7 cellular contexts compared by ENCODE assay signal in genomic region chr10:73773152-73773879, GRCh38. TPM values are rescaled to one million over a fixed set of nuclear protein-coding genes. Genes with fewer than 3 reads are reported as not detected.
DNase-seq lines count a peak whose midpoint lies in the region; ATAC-seq, FAIRE-seq and TF ChIP-seq lines count a peak whose summit lies in the region.

No MANE protein-coding gene starts in this region.

- in situ Hi-C loops in K562 (cut with MboI): loop anchor here (10.0 kb wide), 1 partner anchor 119 kb away; the partner anchor contains the start of gene SYNPO2L

- H3K9me1 ChIP-seq in K562 (ENCODE audit: control insufficient read depth, insufficient read depth, low read length): no peaks in the 10 kb centered on the region

- TF ChIP-seq CTCF in K562 (IDR thresholded peaks at IDR 0.05 in 2 of 3, conservative IDR thresholded peaks at IDR 0.05 in 1 of 3; ENCODE audit: insufficient read depth in 2 of 3, low read depth in 1 of 3, low read length in 3 of 3) (no peak; a peak in 1 of 6 replicates), lower leg skin (IDR thresholded peaks at IDR 0.05) (no peak), thyroid gland (IDR thresholded peaks at IDR 0.05) (no peak)

- peaks cover 67% of the 10 kb centered on the region for H3K79me2 ChIP-seq in K562 (ENCODE audit: control insufficient read depth, insufficient read depth, low read length)

- H3K9ac ChIP-seq in K562 (ENCODE audit: insufficient read depth in 1 of 2, low read depth in 2 of 2, low read length in 2 of 2): peak overlapping the region; percentile 79 to 97

- WGBS in K562 (ENCODE audit: insufficient coverage, low coverage, missing lambda C conversion rate): 3% methylated on average over 29 of the region's 29 CpGs
- whole genome bisulfite sequencing in lower leg skin, 2 donors: 0 to 1% methylated on average over 29 of the region's 29 CpGs
- 1 to 2% methylated on average over 26 to 27 of the region's 29 CpGs for whole genome bisulfite sequencing in thyroid gland, 2 donors

- intact Hi-C loops in K562 (cut with micrococcal nuclease) (loop anchor here (5.0 kb wide), 1 partner anchor 159 kb away; no protein-coding TSS in a partner anchor), lower leg skin (cut with DNase I; ENCODE audit: low total_unique reads) (no loop called here), thyroid gland (cut with DNase I) (no loop called here)

- peaks cover 13% of the 10 kb centered on the region for H4K20me1 ChIP-seq in K562 (replicated peaks; ENCODE audit: control insufficient read depth, insufficient read depth, low read length)

- no peak for TF ChIP-seq POLR2A in K562 (conservative IDR thresholded peaks at IDR 0.05)
- TF ChIP-seq POLR2A in lower leg skin (IDR thresholded peaks at IDR 0.05): no peak
- TF ChIP-seq POLR2A in thyroid gland (IDR thresholded peaks at IDR 0.05): no peak

- H3K4me1 ChIP-seq in K562 (replicated peaks in 1 of 2; ENCODE audit: control insufficient read depth in 2 of 2, insufficient read depth in 2 of 2, low read length in 2 of 2): peaks cover 21 to 29% of the 10 kb centered on the region in 2 experiments; a peak in 4 of 5 replicates
- peaks cover 26 to 31% of the 10 kb centered on the region in 2 donors for H3K4me1 ChIP-seq in thyroid gland

- BruUV-seq in K562 (replicated peaks; lab: Mats Ljungman, UMichigan): TSS peak; percentile 40

- POLR2A ChIA-PET in K562 (lab: Yijun Ruan, JAX): interaction anchor here (0.6 to 11.0 kb wide), 16 partner anchors 9 to 1453 kb away, joined by 3 to 137 read pairs (median 4); partner anchors contain the start of genes CHCHD1, SEC24C and ZSWIM8

- H3K36me3 ChIP-seq in K562 (ENCODE audit: control insufficient read depth, insufficient read depth, low read length): peaks cover 74% of the 10 kb centered on the region
- H3K36me3 ChIP-seq in thyroid gland: peaks cover 32 to 39% of the 10 kb centered on the region in 2 donors

- H3K4me3 ChIP-seq in K562: peak overlapping the region; percentile 74
- H3K4me3 ChIP-seq in lower leg skin (ENCODE audit: low read depth, poor library complexity, severe bottlenecking): peak overlapping the region; percentile 83
- peak overlapping the region; percentile 16 to 98 (median 94) for H3K4me3 ChIP-seq in thyroid gland (replicated peaks in 1 of 3)

- ATAC-seq in GM18519 (IDR thresholded peaks at IDR 0.05; ENCODE audit: low FRiP score, unreplicated experiment): peak; percentile 10
- ATAC-seq in K562: no peak; the same call in 2 of the 3 replicates

- peak overlapping the region; percentile 94 for H2AFZ ChIP-seq in K562 (ENCODE audit: low read depth, low read length)

- no peak for TF ChIP-seq RAD21 in K562 (CRISPR knock-in tag; conservative IDR thresholded peaks at IDR 0.05 in 1 of 2, IDR thresholded peaks at IDR 0.05 in 1 of 2)

- H3K27me3 ChIP-seq in K562 (ENCODE audit: control insufficient read depth in 2 of 2, insufficient read depth in 2 of 2, low read length in 2 of 2) (no peaks in the 10 kb centered on the region), thyroid gland (no peaks in the 10 kb centered on the region)

- H3K4me2 ChIP-seq in K562 (ENCODE audit: insufficient read depth, low read length): peak overlapping the region; percentile 98

- no peak for TF ChIP-seq EP300 in K562 (IDR thresholded peaks at IDR 0.05; ENCODE audit: low read length)

- peak; percentile 51 for FAIRE-seq in K562 (lab: Jason Lieb, UNC)

- H3K27ac ChIP-seq in K562 (ENCODE audit: extremely low read depth, low read depth, low read length): peak overlapping the region; percentile 91
- H3K27ac ChIP-seq in thyroid gland: peak overlapping the region; percentile 80 to 99 (median 89)

- DNase-seq in KG1 (lab: John Stamatoyannopoulos, UW) (peak; percentile 50), K562 (ENCODE audit: extremely low read depth in 1 of 4, low spot score in 3 of 4) (no peak), lower leg skin (ENCODE audit: low spot score in 2 of 2) (no peak), thyroid gland (peak; percentile 41 to 50), NCI-H1048 (lab: John Stamatoyannopoulos, UW) (no peak), NCI-H1694 (lab: John Stamatoyannopoulos, UW) (no peak)

- H3K9me3 ChIP-seq in K562 (replicated peaks; ENCODE audit: control insufficient read depth, insufficient read depth, low read depth, low read length): no peaks in the 10 kb centered on the region
- no peaks in the 10 kb centered on the region for H3K9me3 ChIP-seq in thyroid gland

- CTCF ChIA-PET in K562 (lab: Yijun Ruan, JAX; ENCODE audit: low intra/inter-chr PET ratio): no interaction called here

RNA-seq across cellular contexts. Expression of gene CHCHD1, which starts 8.5 kb away (rescaled TPM):
- 21.6 and 37.5 TPM in 2 replicates for total RNA-seq in K562 (2011; cell fraction: chromatin; rRNA removed; ENCODE audit: low replicate concordance)
- total RNA-seq in K562 (2011; cell fraction: nucleolus; rRNA removed): 20.1 and 25.8 TPM in 2 replicates
- 37.9 and 46.2 TPM in 2 replicates for total RNA-seq in K562 (2011; cell fraction: nucleoplasm; rRNA removed)
- 82.9 and 130 TPM in 2 replicates for total RNA-seq in K562 (2014; rRNA removed)
- total RNA-seq in K562 (2014; rRNA removed; fragmentation: Illumina TruSeq; extraction: Trizol): 68.2 and 79.6 TPM in 2 replicates
- total RNA-seq in K562 (2015; rRNA removed; fragmentation: Illumina TruSeq; extraction: Trizol): 69.6 and 83.4 TPM in 2 replicates
- 52.9 and 54.9 TPM in 2 replicates for total RNA-seq in K562 (2021)
- polyA plus RNA-seq in K562 (2011; rRNA removed): 84.9 and 110 TPM in 2 replicates
- polyA plus RNA-seq in K562 (2011; cell fraction: cytosol; rRNA removed): 54.8 and 55.0 TPM in 2 replicates
- 33.4 and 48.1 TPM in 2 replicates for polyA plus RNA-seq in K562 (2011; cell fraction: nucleus; rRNA removed)
- polyA plus RNA-seq in K562 (2012): 70.3 and 131 TPM in 2 replicates
- 59.5 and 75.0 TPM in 2 replicates for polyA plus RNA-seq in K562 (2014; fragmentation: Illumina TruSeq; extraction: Trizol)
- 100 to 1,000 TPM in 1 of 2 experiments, 10 to 100 TPM in 1; 89.7 to 114 TPM for polyA plus RNA-seq in K562 (2014; fragmentation: Nextera tagmentation; extraction: Ambion mirVana)
- polyA plus RNA-seq in K562 (2014; rRNA removed): 126 and 135 TPM in 2 replicates
- 21.0 and 21.1 TPM in 2 replicates for polyA minus RNA-seq in K562 (2011; rRNA and poly(A)+ RNA removed)
- polyA minus RNA-seq in K562 (2011; cell fraction: cytosol; rRNA and poly(A)+ RNA removed): 11.0 and 14.1 TPM in 2 replicates
- polyA minus RNA-seq in K562 (2011; cell fraction: nucleus; rRNA and poly(A)+ RNA removed): 11.0 and 27.2 TPM in 2 replicates
- 10 to 100 TPM; 27.6 to 36.5 (median 34.2) TPM for total RNA-seq in lower leg skin
- total RNA-seq in thyroid gland: 10 to 100 TPM; 14.1 to 57.3 (median 28.9) TPM

RNA-seq across cellular contexts. Expression of gene ZSWIM8, which starts 12.1 kb away (rescaled TPM):
- 202 and 543 TPM in 2 replicates for total RNA-seq in K562 (2011; cell fraction: chromatin; rRNA removed; ENCODE audit: low replicate concordance)
- total RNA-seq in K562 (2011; cell fraction: nucleolus; rRNA removed): 249 and 295 TPM in 2 replicates
- total RNA-seq in K562 (2011; cell fraction: nucleoplasm; rRNA removed): 177 and 202 TPM in 2 replicates
- total RNA-seq in K562 (2014; rRNA removed) (21.9 and 34.2 TPM in 2 replicates), K562 (2014; rRNA removed; fragmentation: Illumina TruSeq; extraction: Trizol) (14.9 and 15.0 TPM in 2 replicates), K562 (2015; rRNA removed; fragmentation: Illumina TruSeq; extraction: Trizol) (26.7 and 30.0 TPM in 2 replicates), K562 (2021) (43.4 and 45.6 TPM in 2 replicates), lower leg skin (100 to 1,000 TPM in 3 of 4 donors, 10 to 100 TPM in 1; 99.0 to 262 (median 108) TPM), thyroid gland (100 to 1,000 TPM in 2 of 4 donors, 10 to 100 TPM in 2; 67.2 to 199 (median 108) TPM)
- polyA plus RNA-seq in K562 (2011; rRNA removed) (35.1 and 76.4 TPM in 2 replicates), K562 (2014; fragmentation: Illumina TruSeq; extraction: Trizol) (40.7 and 51.3 TPM in 2 replicates), K562 (2014; fragmentation: Nextera tagmentation; extraction: Ambion mirVana) (1 to 10 TPM; 5.6 to 6.2 TPM), K562 (2014; rRNA removed) (38.4 and 47.8 TPM in 2 replicates)
- 51.3 and 87.4 TPM in 2 replicates for polyA plus RNA-seq in K562 (2011; cell fraction: cytosol; rRNA removed)
- polyA plus RNA-seq in K562 (2011; cell fraction: nucleus; rRNA removed): 367 and 476 TPM in 2 replicates
- polyA plus RNA-seq in K562 (2012): 41.4 and 84.7 TPM in 2 replicates
- polyA minus RNA-seq in K562 (2011; rRNA and poly(A)+ RNA removed): 34.3 and 47.0 TPM in 2 replicates
- 38.9 and 42.1 TPM in 2 replicates for polyA minus RNA-seq in K562 (2011; cell fraction: cytosol; rRNA and poly(A)+ RNA removed)
- 56.4 and 72.0 TPM in 2 replicates for polyA minus RNA-seq in K562 (2011; cell fraction: nucleus; rRNA and poly(A)+ RNA removed)

RNA-seq across cellular contexts. Expression of gene SEC24C, which starts 29.1 kb away (rescaled TPM):
- total RNA-seq in K562 (2011; cell fraction: chromatin; rRNA removed; ENCODE audit: low replicate concordance): 185 and 253 TPM in 2 replicates
- total RNA-seq in K562 (2011; cell fraction: nucleolus; rRNA removed): 121 and 131 TPM in 2 replicates
- total RNA-seq in K562 (2011; cell fraction: nucleoplasm; rRNA removed): 132 and 136 TPM in 2 replicates
- 70.5 and 99.4 TPM in 2 replicates for total RNA-seq in K562 (2014; rRNA removed)
- total RNA-seq in K562 (2014; rRNA removed; fragmentation: Illumina TruSeq; extraction: Trizol): 48.6 and 48.7 TPM in 2 replicates
- total RNA-seq in K562 (2015; rRNA removed; fragmentation: Illumina TruSeq; extraction: Trizol): 55.5 and 59.4 TPM in 2 replicates
- 103 and 115 TPM in 2 replicates for total RNA-seq in K562 (2021)
- polyA plus RNA-seq in K562 (2011; rRNA removed): 97.4 and 150 TPM in 2 replicates
- polyA plus RNA-seq in K562 (2011; cell fraction: cytosol; rRNA removed): 116 and 140 TPM in 2 replicates
- 227 TPM in 2 replicates for polyA plus RNA-seq in K562 (2011; cell fraction: nucleus; rRNA removed)
- 94.4 and 137 TPM in 2 replicates for polyA plus RNA-seq in K562 (2012)
- 108 and 110 TPM in 2 replicates for polyA plus RNA-seq in K562 (2014; fragmentation: Illumina TruSeq; extraction: Trizol)
- 10 to 100 TPM; 19.0 to 88.4 TPM for polyA plus RNA-seq in K562 (2014; fragmentation: Nextera tagmentation; extraction: Ambion mirVana)
- 64.7 and 68.8 TPM in 2 replicates for polyA plus RNA-seq in K562 (2014; rRNA removed)
- polyA minus RNA-seq in K562 (2011; rRNA and poly(A)+ RNA removed): 164 and 184 TPM in 2 replicates
- 98.3 and 102 TPM in 2 replicates for polyA minus RNA-seq in K562 (2011; cell fraction: cytosol; rRNA and poly(A)+ RNA removed)
- 40.7 and 54.6 TPM in 2 replicates for polyA minus RNA-seq in K562 (2011; cell fraction: nucleus; rRNA and poly(A)+ RNA removed)
- total RNA-seq in lower leg skin: 10 to 100 TPM; 45.5 to 60.3 (median 58.1) TPM
- 10 to 100 TPM; 56.2 to 95.2 (median 83.9) TPM for total RNA-seq in thyroid gland

RNA-seq across cellular contexts. Expression of gene NDST2, which starts 38.1 kb away (rescaled TPM):
- 130 and 235 TPM in 2 replicates for total RNA-seq in K562 (2011; cell fraction: chromatin; rRNA removed; ENCODE audit: low replicate concordance)
- 102 and 121 TPM in 2 replicates for total RNA-seq in K562 (2011; cell fraction: nucleolus; rRNA removed)
- 108 and 109 TPM in 2 replicates for total RNA-seq in K562 (2011; cell fraction: nucleoplasm; rRNA removed)
- 27.2 and 32.1 TPM in 2 replicates for total RNA-seq in K562 (2014; rRNA removed)
- 12.5 and 14.7 TPM in 2 replicates for total RNA-seq in K562 (2014; rRNA removed; fragmentation: Illumina TruSeq; extraction: Trizol)
- 18.2 and 19.6 TPM in 2 replicates for total RNA-seq in K562 (2015; rRNA removed; fragmentation: Illumina TruSeq; extraction: Trizol)
- 33.9 and 35.7 TPM in 2 replicates for total RNA-seq in K562 (2021)
- 23.8 and 31.6 TPM in 2 replicates for polyA plus RNA-seq in K562 (2011; rRNA removed)
- polyA plus RNA-seq in K562 (2011; cell fraction: cytosol; rRNA removed): 23.7 and 30.6 TPM in 2 replicates
- polyA plus RNA-seq in K562 (2011; cell fraction: nucleus; rRNA removed): 99.8 and 108 TPM in 2 replicates
- polyA plus RNA-seq in K562 (2012): 42.1 and 123 TPM in 2 replicates
- polyA plus RNA-seq in K562 (2014; fragmentation: Illumina TruSeq; extraction: Trizol): 22.6 TPM in 2 replicates
- polyA plus RNA-seq in K562 (2014; fragmentation: Nextera tagmentation; extraction: Ambion mirVana): 1 to 10 TPM; 4.7 to 6.3 TPM
- 30.5 and 31.4 TPM in 2 replicates for polyA plus RNA-seq in K562 (2014; rRNA removed)
- polyA minus RNA-seq in K562 (2011; rRNA and poly(A)+ RNA removed): 22.0 and 23.5 TPM in 2 replicates
- polyA minus RNA-seq in K562 (2011; cell fraction: cytosol; rRNA and poly(A)+ RNA removed): 12.5 and 14.2 TPM in 2 replicates
- polyA minus RNA-seq in K562 (2011; cell fraction: nucleus; rRNA and poly(A)+ RNA removed): 44.3 and 53.9 TPM in 2 replicates
- 10 to 100 TPM; 16.7 to 41.5 (median 37.4) TPM for total RNA-seq in lower leg skin
- total RNA-seq in thyroid gland: 10 to 100 TPM; 12.1 to 31.0 (median 25.0) TPM

Comparison
In these comparisons a context has a peak if more than half of its experiments do, and no peak if none do; other contexts are left out.
1. DNase-seq: peak in KG1 (single experiment) and thyroid gland (2 of 2); none in K562 (0 of 4), lower leg skin (0 of 2), NCI-H1048 (single experiment) and NCI-H1694 (single experiment).
2. Peak in every context shown above with its lines, with median percentiles within 50 percentile points of each other: H3K4me3 ChIP-seq.